ENCODE assay signal across 8 cellular contexts in the genomic region with DNA sequence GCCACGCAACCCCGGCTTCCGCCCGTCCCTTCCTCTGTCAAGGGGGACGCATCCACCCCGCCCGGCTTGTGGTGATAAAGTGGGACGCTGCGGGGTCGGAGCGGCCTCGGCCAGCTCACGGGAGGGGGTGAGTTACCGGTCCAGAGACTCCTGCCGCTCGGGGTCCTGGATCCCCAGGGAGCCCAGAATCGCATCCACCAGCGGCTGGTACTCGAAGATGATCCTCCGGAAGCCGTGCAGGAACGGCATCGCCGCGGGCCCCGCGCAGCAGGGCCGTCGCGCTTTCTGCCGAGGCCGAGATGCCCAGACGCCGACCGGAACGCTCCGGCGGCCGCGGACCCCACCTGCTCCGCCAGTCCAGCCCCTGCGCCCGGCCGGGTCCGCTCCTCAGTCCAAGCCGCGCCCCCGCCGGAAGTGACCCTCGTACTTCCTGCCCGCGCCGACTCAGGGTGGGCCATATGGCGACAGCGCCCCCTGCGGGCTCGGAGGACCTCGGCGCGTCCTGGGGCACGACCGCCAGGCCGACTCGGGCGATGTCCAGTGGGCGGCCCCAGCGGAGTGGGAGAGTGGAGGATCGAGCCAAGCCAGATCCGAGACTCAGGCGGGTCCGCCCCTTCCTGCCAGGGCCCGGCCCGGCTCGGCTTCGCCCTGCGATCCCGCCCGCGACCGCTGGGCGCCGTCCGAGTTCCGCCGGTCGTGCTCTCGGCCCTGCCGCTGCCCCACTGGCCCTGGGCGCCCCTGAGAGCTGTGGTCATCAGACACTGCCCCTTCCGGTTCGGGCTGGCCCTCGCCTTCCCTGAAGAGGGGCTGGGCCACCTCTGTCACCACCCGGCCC. TPM values are rescaled to one million over a fixed set of nuclear protein-coding genes. Genes with fewer than 3 reads are reported as not detected.
DNase-seq lines count a peak whose midpoint lies in the region; ATAC-seq and TF ChIP-seq lines count a peak whose summit lies in the region.

A gene with protein sequence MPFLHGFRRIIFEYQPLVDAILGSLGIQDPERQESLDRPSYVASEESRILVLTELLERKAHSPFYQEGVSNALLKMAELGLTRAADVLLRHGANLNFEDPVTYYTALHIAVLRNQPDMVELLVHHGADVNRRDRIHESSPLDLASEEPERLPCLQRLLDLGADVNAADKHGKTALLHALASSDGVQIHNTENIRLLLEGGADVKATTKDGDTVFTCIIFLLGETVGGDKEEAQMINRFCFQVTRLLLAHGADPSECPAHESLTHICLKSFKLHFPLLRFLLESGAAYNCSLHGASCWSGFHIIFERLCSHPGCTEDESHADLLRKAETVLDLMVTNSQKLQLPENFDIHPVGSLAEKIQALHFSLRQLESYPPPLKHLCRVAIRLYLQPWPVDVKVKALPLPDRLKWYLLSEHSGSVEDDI (minus strand): TSS at position 401 of the 835 bp plus-strand sequence. CDS start 152 bp downstream, at position 249.

- POLR2A ChIA-PET in AG04450 (lab: Yijun Ruan, JAX), result interaction anchor here (0.5 to 1.3 kb wide), 3 partner anchors 55 to 135 kb away, joined by 3 to 6 read pairs (median 4); no protein-coding TSS in a partner anchor
- POLR2A ChIA-PET in WTC11 (lab: Charles Lee), result no interaction called here

- H3K27ac ChIP-seq in AG04450 (ENCODE audit: low read depth, low read length), result peak within 1 kb of the TSS; percentile 92

- no peaks in the 10 kb centered on the region; the same call in 1 of the 2 replicates for H3K27me3 Mint-ChIP-seq in WTC11 (ENCODE audit: low read depth)

- no peaks in the 10 kb centered on the region; the same call in 1 of the 2 replicates for H3K9me3 ChIP-seq in AG04450 (ENCODE audit: control insufficient read depth, insufficient read depth, low read length)

- H3K4me1 Mint-ChIP-seq in WTC11, result peaks cover 14% of the 10 kb centered on the region

- H3K27ac Mint-ChIP-seq in WTC11, result peak within 1 kb of the TSS; percentile 92

- H3K27me3 ChIP-seq in AG04450 (ENCODE audit: control insufficient read depth, insufficient read depth, low read length), result no peaks in the 10 kb centered on the region

- H3K4me3 ChIP-seq in AG04450 (ENCODE audit: low read depth, low read length) (peak within 1 kb of the TSS; percentile 92), cardiac fibroblast (replicated peaks in 1 of 2; ENCODE audit: low read depth in 2 of 2, low read length in 2 of 2) (peak within 1 kb of the TSS; percentile 98 to 100)

- ATAC-seq in GM18867 (IDR thresholded peaks at IDR 0.05; ENCODE audit: unreplicated experiment) (peak; percentile 84), HG03108 (IDR thresholded peaks at IDR 0.05; ENCODE audit: unreplicated experiment) (peak; percentile 88), WTC11 (peak; percentile 98)

- CTCF ChIA-PET in AG04450 (lab: Charles Lee), result interaction anchor here (0.5 to 2.2 kb wide), 18 partner anchors 11 to 503 kb away, joined by 3 to 26 read pairs (median 4); no protein-coding TSS in a partner anchor
- CTCF ChIA-PET in WTC11 (lab: Charles Lee), result interaction anchor here (0.6 to 3.4 kb wide), 35 partner anchors 11 to 510 kb away, joined by 3 to 25 read pairs (median 4); partner anchors contain the start of genes C9orf50 and NTMT1

- TF ChIP-seq CTCF in AG04450 (IDR thresholded peaks at IDR 0.05; ENCODE audit: low read depth, low read length) (peak; percentile 81), WTC11 (IDR thresholded peaks at IDR 0.05) (peak; percentile 97), cardiac fibroblast (IDR thresholded peaks at IDR 0.05; ENCODE audit: low read depth, low read length) (peak; percentile 60)

- peaks cover 7% of the 10 kb centered on the region for H3K36me3 Mint-ChIP-seq in WTC11

- H3K9me3 Mint-ChIP-seq in WTC11, result peaks cover 6% of the 10 kb centered on the region

- peak within 1 kb of the TSS; percentile 79 for H3K4me3 Mint-ChIP-seq in WTC11

- DNase-seq in AG04450 (ENCODE audit: low read depth, low spot score) (peak; percentile 93), NCI-H2227 treated with DMSO at 0.1 percent for 48 hours (lab: John Stamatoyannopoulos, UW) (peak; percentile 87), WTC11 (ENCODE audit: low spot score) (peak; percentile 99), cardiac fibroblast (ENCODE audit: low read depth in 2 of 2) (peak; percentile 97 to 99), inferior parietal cortex (ENCODE audit: extremely low spot score) (peak; percentile 94)
- peak; percentile 88 to 97 for DNase-seq in stimulated activated CD4-positive, alpha-beta T cell treated with anti-CD3 and anti-CD28 coated beads, Interleukin-12 subunit alpha, Interleukin-12 subunit beta, amount 100 ng/mL, for 24 hours (ENCODE audit: low read depth in 2 of 2)

TF ChIP-seq in WTC11, 78 proteins besides CTCF, POLR2A, EP300 and RAD21 (continues in another document):
- TF ChIP-seq GRHL2 (CRISPR knock-in tag; IDR thresholded peaks at IDR 0.05; ENCODE audit: insufficient replicate concordance, severe bottlenecking), result no peak
- TF ChIP-seq, protein P1, sequence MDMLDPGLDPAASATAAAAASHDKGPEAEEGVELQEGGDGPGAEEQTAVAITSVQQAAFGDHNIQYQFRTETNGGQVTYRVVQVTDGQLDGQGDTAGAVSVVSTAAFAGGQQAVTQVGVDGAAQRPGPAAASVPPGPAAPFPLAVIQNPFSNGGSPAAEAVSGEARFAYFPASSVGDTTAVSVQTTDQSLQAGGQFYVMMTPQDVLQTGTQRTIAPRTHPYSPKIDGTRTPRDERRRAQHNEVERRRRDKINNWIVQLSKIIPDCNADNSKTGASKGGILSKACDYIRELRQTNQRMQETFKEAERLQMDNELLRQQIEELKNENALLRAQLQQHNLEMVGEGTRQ (CRISPR knock-in tag; IDR thresholded peaks at IDR 0.05), result peak; percentile 55
- TF ChIP-seq GABPB1 (CRISPR knock-in tag; IDR thresholded peaks at IDR 0.05), result peak; percentile 92
- peak; percentile 75; the same call in 1 of the 2 replicates for TF ChIP-seq CREB1 (CRISPR knock-in tag; IDR thresholded peaks at IDR 0.05)
- TF ChIP-seq ZNF671 (CRISPR knock-in tag; IDR thresholded peaks at IDR 0.05), result no peak
- TF ChIP-seq, protein P2, sequence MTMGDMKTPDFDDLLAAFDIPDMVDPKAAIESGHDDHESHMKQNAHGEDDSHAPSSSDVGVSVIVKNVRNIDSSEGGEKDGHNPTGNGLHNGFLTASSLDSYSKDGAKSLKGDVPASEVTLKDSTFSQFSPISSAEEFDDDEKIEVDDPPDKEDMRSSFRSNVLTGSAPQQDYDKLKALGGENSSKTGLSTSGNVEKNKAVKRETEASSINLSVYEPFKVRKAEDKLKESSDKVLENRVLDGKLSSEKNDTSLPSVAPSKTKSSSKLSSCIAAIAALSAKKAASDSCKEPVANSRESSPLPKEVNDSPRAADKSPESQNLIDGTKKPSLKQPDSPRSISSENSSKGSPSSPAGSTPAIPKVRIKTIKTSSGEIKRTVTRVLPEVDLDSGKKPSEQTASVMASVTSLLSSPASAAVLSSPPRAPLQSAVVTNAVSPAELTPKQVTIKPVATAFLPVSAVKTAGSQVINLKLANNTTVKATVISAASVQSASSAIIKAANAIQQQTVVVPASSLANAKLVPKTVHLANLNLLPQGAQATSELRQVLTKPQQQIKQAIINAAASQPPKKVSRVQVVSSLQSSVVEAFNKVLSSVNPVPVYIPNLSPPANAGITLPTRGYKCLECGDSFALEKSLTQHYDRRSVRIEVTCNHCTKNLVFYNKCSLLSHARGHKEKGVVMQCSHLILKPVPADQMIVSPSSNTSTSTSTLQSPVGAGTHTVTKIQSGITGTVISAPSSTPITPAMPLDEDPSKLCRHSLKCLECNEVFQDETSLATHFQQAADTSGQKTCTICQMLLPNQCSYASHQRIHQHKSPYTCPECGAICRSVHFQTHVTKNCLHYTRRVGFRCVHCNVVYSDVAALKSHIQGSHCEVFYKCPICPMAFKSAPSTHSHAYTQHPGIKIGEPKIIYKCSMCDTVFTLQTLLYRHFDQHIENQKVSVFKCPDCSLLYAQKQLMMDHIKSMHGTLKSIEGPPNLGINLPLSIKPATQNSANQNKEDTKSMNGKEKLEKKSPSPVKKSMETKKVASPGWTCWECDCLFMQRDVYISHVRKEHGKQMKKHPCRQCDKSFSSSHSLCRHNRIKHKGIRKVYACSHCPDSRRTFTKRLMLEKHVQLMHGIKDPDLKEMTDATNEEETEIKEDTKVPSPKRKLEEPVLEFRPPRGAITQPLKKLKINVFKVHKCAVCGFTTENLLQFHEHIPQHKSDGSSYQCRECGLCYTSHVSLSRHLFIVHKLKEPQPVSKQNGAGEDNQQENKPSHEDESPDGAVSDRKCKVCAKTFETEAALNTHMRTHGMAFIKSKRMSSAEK (CRISPR knock-in tag; IDR thresholded peaks at IDR 0.05; ENCODE audit: borderline replicate concordance), result no peak
- TF ChIP-seq ETV6 (CRISPR knock-in tag; IDR thresholded peaks at IDR 0.05), result peak; percentile 91; the same call in 1 of the 2 replicates
- TF ChIP-seq ELF4 (CRISPR knock-in tag; IDR thresholded peaks at IDR 0.05; ENCODE audit: low read depth), result no peak
- TF ChIP-seq RELA (CRISPR knock-in tag; IDR thresholded peaks at IDR 0.05; ENCODE audit: borderline replicate concordance), result 0 out of 2 replicates have a peak, but pooled peaks have one; percentile 21
- TF ChIP-seq, protein P3, sequence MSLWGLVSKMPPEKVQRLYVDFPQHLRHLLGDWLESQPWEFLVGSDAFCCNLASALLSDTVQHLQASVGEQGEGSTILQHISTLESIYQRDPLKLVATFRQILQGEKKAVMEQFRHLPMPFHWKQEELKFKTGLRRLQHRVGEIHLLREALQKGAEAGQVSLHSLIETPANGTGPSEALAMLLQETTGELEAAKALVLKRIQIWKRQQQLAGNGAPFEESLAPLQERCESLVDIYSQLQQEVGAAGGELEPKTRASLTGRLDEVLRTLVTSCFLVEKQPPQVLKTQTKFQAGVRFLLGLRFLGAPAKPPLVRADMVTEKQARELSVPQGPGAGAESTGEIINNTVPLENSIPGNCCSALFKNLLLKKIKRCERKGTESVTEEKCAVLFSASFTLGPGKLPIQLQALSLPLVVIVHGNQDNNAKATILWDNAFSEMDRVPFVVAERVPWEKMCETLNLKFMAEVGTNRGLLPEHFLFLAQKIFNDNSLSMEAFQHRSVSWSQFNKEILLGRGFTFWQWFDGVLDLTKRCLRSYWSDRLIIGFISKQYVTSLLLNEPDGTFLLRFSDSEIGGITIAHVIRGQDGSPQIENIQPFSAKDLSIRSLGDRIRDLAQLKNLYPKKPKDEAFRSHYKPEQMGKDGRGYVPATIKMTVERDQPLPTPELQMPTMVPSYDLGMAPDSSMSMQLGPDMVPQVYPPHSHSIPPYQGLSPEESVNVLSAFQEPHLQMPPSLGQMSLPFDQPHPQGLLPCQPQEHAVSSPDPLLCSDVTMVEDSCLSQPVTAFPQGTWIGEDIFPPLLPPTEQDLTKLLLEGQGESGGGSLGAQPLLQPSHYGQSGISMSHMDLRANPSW (CRISPR knock-in tag; conservative IDR thresholded peaks at IDR 0.05; ENCODE audit: low read depth), result peak; percentile 20; the same call in 1 of the 2 replicates
- TF ChIP-seq ZNF232 (CRISPR knock-in tag; IDR thresholded peaks at IDR 0.05), result no peak; the same call in 1 of the 2 replicates

RNA-seq across cellular contexts. Expression of the gene that starts here (rescaled TPM):
- 11.6 and 15.3 TPM in 2 replicates for polyA plus RNA-seq in AG04450 (2011; rRNA removed)
- 9.4 and 14.0 TPM in 2 replicates for polyA minus RNA-seq in AG04450 (2011; rRNA and poly(A)+ RNA removed)
- 19.3 to 20.0 TPM (median 19.7 TPM) in 3 replicates for total RNA-seq in WTC11 (2021)

Comparison
In these comparisons a context has a peak if more than half of its experiments do, and no peak if none do; other contexts are left out.
1. Peak in every context shown above with its lines: DNase-seq, ATAC-seq, H3K4me3 ChIP-seq and H3K27ac ChIP-seq.